Comparison of ENCODE assay signal across 1 cellular context in genomic region chr16:11242658-11243057, GRCh38.
TF ChIP-seq lines count a peak whose summit lies in the region.

No MANE protein-coding gene starts in this region.

TF ChIP-seq in HepG2, 621 proteins besides CTCF, POLR2A, EP300 and RAD21:
- TF ChIP-seq TBX3 (IDR thresholded peaks at IDR 0.05; ENCODE audit: borderline replicate concordance) (0 out of 2 replicates have a peak, but pooled peaks have one; percentile 9), HNF1A (IDR thresholded peaks at IDR 0.05; ENCODE audit: low read depth) (no peak), HNF1A (CRISPR knock-in tag; IDR thresholded peaks at IDR 0.05; ENCODE audit: borderline replicate concordance) (no peak)
TF ChIP-seq in HepG2: peak in this region for 1.
